ENCODE assay signal across 8 cellular contexts in the genomic region with DNA sequence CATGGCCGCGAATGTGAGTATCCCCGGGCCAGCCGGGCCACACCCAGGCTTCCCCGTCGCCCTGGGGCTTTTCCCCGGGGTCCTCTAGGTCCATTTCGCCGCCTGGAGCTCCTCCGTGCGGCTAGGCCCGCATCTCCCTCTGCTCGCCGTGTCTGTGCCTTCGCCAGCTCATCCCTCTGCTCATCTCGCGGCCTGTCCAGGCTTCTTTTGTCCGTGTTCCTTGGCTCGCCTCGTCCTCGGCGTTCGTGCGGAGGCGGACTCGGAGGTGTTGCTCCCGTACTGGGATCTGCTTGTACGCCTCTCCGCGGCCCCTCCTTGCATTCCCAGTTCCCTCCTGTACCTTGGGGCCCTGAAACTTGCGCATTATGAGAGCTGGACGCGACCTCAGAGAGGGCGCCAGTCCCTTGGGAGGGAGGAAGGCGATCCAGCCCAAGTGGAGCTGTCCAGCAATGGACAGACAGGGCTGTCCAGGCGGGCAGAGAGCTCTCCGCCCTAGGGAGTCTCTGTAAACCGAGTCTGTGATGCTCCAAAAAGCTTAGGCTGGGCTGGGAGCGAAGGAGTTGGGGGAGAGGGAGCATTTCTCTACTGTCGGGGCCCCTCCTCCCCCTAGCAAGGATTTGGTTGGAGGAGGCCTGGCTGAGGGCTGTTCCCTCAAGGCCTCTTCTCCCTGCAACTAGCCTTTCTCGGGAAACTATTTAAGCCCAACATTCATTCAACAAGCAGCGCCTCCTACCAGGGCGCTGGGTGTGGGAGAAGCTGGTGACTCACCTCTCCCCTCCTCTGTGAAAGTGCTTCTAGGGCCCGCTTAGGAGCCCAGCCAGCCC. TPM values are rescaled to one million over a fixed set of nuclear protein-coding genes. Genes with fewer than 3 reads are reported as not detected.
A peak's percentile ranks its signal among the peaks of the same experiment; 100 is the strongest.
DNase-seq lines count a peak whose midpoint lies in the region; ATAC-seq, FAIRE-seq and TF ChIP-seq lines count a peak whose summit lies in the region.

No MANE protein-coding gene starts in this region.

- peak overlapping the region; percentile 98 to 100 for H3K27ac Mint-ChIP-seq in activated naive CD4-positive, alpha-beta T cell treated with anti-CD3 and anti-CD28 coated beads, Interleukin-2, amount 50 U/mL, for 72 hours

- CTCF ChIA-PET in BJ (lab: Yijun Ruan, JAX) = interaction anchor here (0.8 to 2.5 kb wide), 10 partner anchors 11 to 342 kb away, joined by 3 to 9 read pairs (median 7); a partner anchor contains a TSS

- peak overlapping the region; percentile 82 for H2AFZ ChIP-seq in trophoblast cell (ENCODE audit: insufficient read depth, low read length, poor library complexity)

- H3K79me1 ChIP-seq in trophoblast cell (ENCODE audit: low read length) = peaks cover 13% of the 10 kb centered on the region

- DNase-seq in BJ (ENCODE audit: low read depth) (peak; percentile 81), SIG-M5 (lab: John Stamatoyannopoulos, UW) (peak; percentile 70), heart left ventricle (peak; percentile 62 to 79 (median 72)), trophoblast cell (peak; percentile 83 to 84), urothelium cell line (ENCODE audit: low spot score) (peak; percentile 84)
- peak; percentile 51 to 74 for DNase-seq in activated naive CD4-positive, alpha-beta T cell treated with anti-CD3 and anti-CD28 coated beads, Interleukin-2, amount 50 U/mL, for 72 hours (ENCODE audit: low spot score in 2 of 2)

- peak; percentile 30; the same call in 1 of the 2 replicates for TF ChIP-seq CTCF in BJ (IDR thresholded peaks at IDR 0.05; ENCODE audit: insufficient read depth, low read depth, low read length)
- peak in 3 of 12 donors; percentile 4 to 27 (median 25) for TF ChIP-seq CTCF in heart left ventricle (IDR thresholded peaks at IDR 0.05)

- no peak overlapping the region for H2BK12ac ChIP-seq in trophoblast cell (ENCODE audit: low read length)

- peak overlapping the region; percentile 31 for H3K4ac ChIP-seq in trophoblast cell (ENCODE audit: low read depth, low read length)

- peak overlapping the region; percentile 52 for H2BK120ac ChIP-seq in trophoblast cell (ENCODE audit: insufficient read depth, low read length, poor library complexity)

- H3K27ac ChIP-seq in heart left ventricle (peak overlapping the region; percentile 88 to 96 (median 92)), trophoblast cell (ENCODE audit: low read depth, low read length) (peak overlapping the region; percentile 75)

- peak overlapping the region; percentile 73 for H4K12ac ChIP-seq in trophoblast cell (ENCODE audit: low read depth, low read length)

- H3K9me3 Mint-ChIP-seq in activated naive CD4-positive, alpha-beta T cell treated with anti-CD3 and anti-CD28 coated beads, Interleukin-2, amount 50 U/mL, for 72 hours = no peaks in the 10 kb centered on the region

- H3K4me3 ChIP-seq in BJ (ENCODE audit: low read depth, low read length) (peak overlapping the region; percentile 89), heart left ventricle (peak overlapping the region; percentile 68 to 91 (median 85)), trophoblast cell (ENCODE audit: low read depth, low read length) (peak overlapping the region; percentile 91)

- ATAC-seq in GM19372 (IDR thresholded peaks at IDR 0.05; ENCODE audit: low read depth, unreplicated experiment) (peak; percentile 27), HG03469 (IDR thresholded peaks at IDR 0.05; ENCODE audit: unreplicated experiment) (peak; percentile 2), heart left ventricle (peak in 3 of 4 donors; percentile 47 to 79 (median 68))
- ATAC-seq in activated naive CD4-positive, alpha-beta T cell treated with anti-CD3 and anti-CD28 coated beads, Interleukin-2, amount 50 U/mL, for 72 hours = peak; percentile 59

- peak overlapping the region; percentile 65 for H3K4me2 ChIP-seq in trophoblast cell (ENCODE audit: low read length)

- no peak overlapping the region for H3K23ac ChIP-seq in trophoblast cell (ENCODE audit: low read length)

- H4K8ac ChIP-seq in trophoblast cell (ENCODE audit: low read depth, low read length) = peak overlapping the region; percentile 82

- peak in 1 of 2 donors; percentile 57 for TF ChIP-seq POLR2A in heart left ventricle (IDR thresholded peaks at IDR 0.05)

- no peak for FAIRE-seq in urothelium cell line (lab: Jason Lieb, UNC)

- H3K18ac ChIP-seq in trophoblast cell (ENCODE audit: low read length) = peak overlapping the region; percentile 15

- H3K4me1 ChIP-seq in heart left ventricle = peaks cover 9 to 48% (median 32%) of the 10 kb centered on the region in 12 donors
- peaks cover 15 to 17% of the 10 kb centered on the region in 2 experiments for H3K4me1 ChIP-seq in trophoblast cell (ENCODE audit: control insufficient read depth in 1 of 2, insufficient read depth in 2 of 2, low read length in 2 of 2)

- intact Hi-C loops in heart left ventricle (cut with DNase I) = loop anchor here in 9 of 10 donors (1.0 to 10.0 kb wide), 8 partner anchors 19 to 471 kb away; a partner anchor contains a TSS

- H3K27me3 ChIP-seq in BJ (ENCODE audit: control insufficient read depth, insufficient read depth, low read length) (no peaks in the 10 kb centered on the region), heart left ventricle (no peaks in the 10 kb centered on the region), trophoblast cell (ENCODE audit: insufficient read depth, low read length) (no peaks in the 10 kb centered on the region)

- peak overlapping the region; percentile 57 for H2AK5ac ChIP-seq in trophoblast cell (ENCODE audit: low read length)

- 0 to 1% (median 0%) methylated on average over 18 to 44 of the region's 44 CpGs for WGBS in heart left ventricle, 4 donors
- WGBS in trophoblast cell (ENCODE audit: extremely low coverage, insufficient coverage, insufficient read length) = no CpG with 5 or more reads among the region's 44 CpGs

- H4K91ac ChIP-seq in trophoblast cell (ENCODE audit: low read depth, low read length) = peak overlapping the region; percentile 67

- H3K79me2 ChIP-seq in trophoblast cell (ENCODE audit: control insufficient read depth, insufficient read depth, low read length, poor library complexity) = peaks cover 10% of the 10 kb centered on the region

- H3K36me3 ChIP-seq in BJ (ENCODE audit: control insufficient read depth, insufficient read depth, low read length) = peaks cover 20% of the 10 kb centered on the region
- peaks cover 0 to 46% (median 38%) of the 10 kb centered on the region in 9 donors for H3K36me3 ChIP-seq in heart left ventricle
- peaks cover 10 to 18% of the 10 kb centered on the region in 2 experiments for H3K36me3 ChIP-seq in trophoblast cell (ENCODE audit: control insufficient read depth in 1 of 2, insufficient read depth in 2 of 2, low read length in 2 of 2)

- H3K36me3 Mint-ChIP-seq in activated naive CD4-positive, alpha-beta T cell treated with anti-CD3 and anti-CD28 coated beads, Interleukin-2, amount 50 U/mL, for 72 hours = peaks cover 42 to 55% of the 10 kb centered on the region in 2 donors

- peak overlapping the region; percentile 63 for H2BK5ac ChIP-seq in trophoblast cell (ENCODE audit: low read depth, low read length, poor library complexity)

- peak overlapping the region; percentile 86 for H3K9ac ChIP-seq in trophoblast cell (ENCODE audit: low read length)

- H3K9me3 ChIP-seq in heart left ventricle = no peaks in the 10 kb centered on the region
- H3K9me3 ChIP-seq in trophoblast cell (ENCODE audit: insufficient read depth, low read depth, low read length) = peaks cover 1% of the 10 kb centered on the region

- POLR2A ChIA-PET in BJ (lab: Charles Lee) = interaction anchor here (0.5 to 1.8 kb wide), 5 partner anchors 49 to 645 kb away, joined by 3 to 8 read pairs (median 3); a partner anchor contains a TSS

- peak overlapping the region; percentile 56 for H3K14ac ChIP-seq in trophoblast cell (ENCODE audit: low read length)

RNA-seq across cellular contexts. Expression of a gene that starts 0.6 kb away (rescaled TPM):
- polyA plus RNA-seq in BJ (2011; rRNA removed) (172 and 246 TPM in 2 replicates), heart left ventricle (100 to 1,000 TPM in 1 of 2 donors, 10 to 100 TPM in 1; 26.1 to 150 TPM)
- polyA minus RNA-seq in BJ (2011; rRNA and poly(A)+ RNA removed) = 77.8 and 113 TPM in 2 replicates
- 10 to 100 TPM; 17.5 to 37.1 TPM for total RNA-seq in activated naive CD4-positive, alpha-beta T cell treated with anti-CD3 and anti-CD28 coated beads, Interleukin-2, amount 50 U/mL, for 72 hours
- 10 to 100 TPM; 30.5 to 98.6 (median 46.0) TPM for total RNA-seq in heart left ventricle
- 28.5 and 29.8 TPM in 2 replicates for polyA plus RNA-seq in trophoblast cell (2013)

RNA-seq across cellular contexts. Expression of a gene that starts 0.7 kb away (rescaled TPM):
- polyA plus RNA-seq in BJ (2011; rRNA removed) (6.7 and 10.3 TPM in 2 replicates), heart left ventricle (10 to 100 TPM; 19.0 to 31.3 TPM)
- polyA minus RNA-seq in BJ (2011; rRNA and poly(A)+ RNA removed) = 2.3 and 2.6 TPM in 2 replicates
- 10 to 100 TPM; 10.0 to 23.2 TPM for total RNA-seq in activated naive CD4-positive, alpha-beta T cell treated with anti-CD3 and anti-CD28 coated beads, Interleukin-2, amount 50 U/mL, for 72 hours
- total RNA-seq in heart left ventricle = 10 to 100 TPM; 14.8 to 31.1 (median 25.9) TPM
- 8.3 and 9.1 TPM in 2 replicates for polyA plus RNA-seq in trophoblast cell (2013)

RNA-seq across cellular contexts. Expression of a gene that starts 53.0 kb away (rescaled TPM):
- polyA plus RNA-seq in BJ (2011; rRNA removed) (36.0 and 36.9 TPM in 2 replicates), heart left ventricle (1 to 10 TPM; 6.1 to 9.2 TPM)
- 39.2 and 48.1 TPM in 2 replicates for polyA minus RNA-seq in BJ (2011; rRNA and poly(A)+ RNA removed)
- 10 to 100 TPM; 24.5 to 51.4 TPM for total RNA-seq in activated naive CD4-positive, alpha-beta T cell treated with anti-CD3 and anti-CD28 coated beads, Interleukin-2, amount 50 U/mL, for 72 hours
- 10 to 100 TPM in 5 of 9 donors, 1 to 10 TPM in 4; 7.0 to 20.0 (median 11.1) TPM for total RNA-seq in heart left ventricle
- polyA plus RNA-seq in trophoblast cell (2013) = 26.3 and 26.6 TPM in 2 replicates

RNA-seq across cellular contexts. Expression of a gene that starts 53.2 kb away (rescaled TPM):
- polyA plus RNA-seq in BJ (2011; rRNA removed) (2.7 and 8.7 TPM in 2 replicates), heart left ventricle (10 to 100 TPM; 11.7 to 14.0 TPM)
- 1.00 and 1.2 TPM in 2 replicates for polyA minus RNA-seq in BJ (2011; rRNA and poly(A)+ RNA removed)
- total RNA-seq in activated naive CD4-positive, alpha-beta T cell treated with anti-CD3 and anti-CD28 coated beads, Interleukin-2, amount 50 U/mL, for 72 hours = 10 to 100 TPM; 20.5 to 24.5 TPM
- 10 to 100 TPM; 11.6 to 15.9 (median 13.7) TPM for total RNA-seq in heart left ventricle
- polyA plus RNA-seq in trophoblast cell (2013) = 30.7 and 31.4 TPM in 2 replicates

Comparison
In these comparisons a context has a peak if more than half of its experiments do, and no peak if none do; other contexts are left out.
1. Peak in every context shown above with its lines: DNase-seq, ATAC-seq, H3K4me3 ChIP-seq and H3K27ac ChIP-seq.
2. ATAC-seq: peak in every context shown above with its lines; median percentile 68 in heart left ventricle; 59 in activated naive CD4-positive, alpha-beta T cell treated with anti-CD3 and anti-CD28 coated beads, Interleukin-2, amount 50 U/mL, for 72 hours; 27 in GM19372; 2 in HG03469.